ENCODE assay signal across 1 cellular context in the genomic region with DNA sequence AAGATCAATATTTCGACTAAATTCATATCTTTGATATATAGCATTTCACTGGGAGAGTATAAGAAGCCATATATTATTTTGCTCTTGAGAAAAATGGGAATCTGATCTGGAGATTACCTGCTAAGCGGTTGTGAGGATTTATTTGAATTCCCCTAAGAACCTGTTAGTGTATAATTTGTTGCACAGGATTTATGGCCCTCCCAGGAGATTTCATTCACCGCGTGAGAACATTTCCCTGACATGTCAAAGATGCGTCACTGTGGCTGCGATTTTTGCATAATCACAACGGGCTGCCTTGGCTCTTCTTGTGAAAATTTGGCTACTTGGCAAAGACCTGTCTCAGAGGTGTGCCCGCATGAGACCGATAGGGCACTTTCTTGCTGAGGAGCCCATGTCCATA.
A peak's percentile ranks its signal among the peaks of the same experiment; 100 is the strongest.
TF ChIP-seq lines count a peak whose summit lies in the region.

No MANE protein-coding gene starts in this region.

TF ChIP-seq in HEK293, 187 proteins besides CTCF, POLR2A, EP300 and RAD21 (continued from another document and continues in another):
- TF ChIP-seq, protein P1, sequence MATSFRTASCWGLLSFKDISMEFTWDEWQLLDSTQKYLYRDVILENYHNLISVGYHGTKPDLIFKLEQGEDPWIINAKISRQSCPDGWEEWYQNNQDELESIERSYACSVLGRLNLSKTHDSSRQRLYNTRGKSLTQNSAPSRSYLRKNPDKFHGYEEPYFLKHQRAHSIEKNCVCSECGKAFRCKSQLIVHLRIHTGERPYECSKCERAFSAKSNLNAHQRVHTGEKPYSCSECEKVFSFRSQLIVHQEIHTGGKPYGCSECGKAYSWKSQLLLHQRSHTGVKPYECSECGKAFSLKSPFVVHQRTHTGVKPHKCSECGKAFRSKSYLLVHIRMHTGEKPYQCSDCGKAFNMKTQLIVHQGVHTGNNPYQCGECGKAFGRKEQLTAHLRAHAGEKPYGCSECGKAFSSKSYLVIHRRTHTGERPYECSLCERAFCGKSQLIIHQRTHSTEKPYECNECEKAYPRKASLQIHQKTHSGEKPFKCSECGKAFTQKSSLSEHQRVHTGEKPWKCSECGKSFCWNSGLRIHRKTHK (tag by site-specific recombination; IDR thresholded peaks at IDR 0.05) = no peak
- TF ChIP-seq, protein P2, sequence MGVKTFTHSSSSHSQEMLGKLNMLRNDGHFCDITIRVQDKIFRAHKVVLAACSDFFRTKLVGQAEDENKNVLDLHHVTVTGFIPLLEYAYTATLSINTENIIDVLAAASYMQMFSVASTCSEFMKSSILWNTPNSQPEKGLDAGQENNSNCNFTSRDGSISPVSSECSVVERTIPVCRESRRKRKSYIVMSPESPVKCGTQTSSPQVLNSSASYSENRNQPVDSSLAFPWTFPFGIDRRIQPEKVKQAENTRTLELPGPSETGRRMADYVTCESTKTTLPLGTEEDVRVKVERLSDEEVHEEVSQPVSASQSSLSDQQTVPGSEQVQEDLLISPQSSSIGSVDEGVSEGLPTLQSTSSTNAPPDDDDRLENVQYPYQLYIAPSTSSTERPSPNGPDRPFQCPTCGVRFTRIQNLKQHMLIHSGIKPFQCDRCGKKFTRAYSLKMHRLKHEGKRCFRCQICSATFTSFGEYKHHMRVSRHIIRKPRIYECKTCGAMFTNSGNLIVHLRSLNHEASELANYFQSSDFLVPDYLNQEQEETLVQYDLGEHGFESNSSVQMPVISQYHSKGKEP (tag by site-specific recombination; IDR thresholded peaks at IDR 0.05) = peak; percentile 90
- TF ChIP-seq ZNF184 (tag by site-specific recombination; IDR thresholded peaks at IDR 0.05) = peak; percentile 71; the same call in 1 of the 2 replicates
- no peak for TF ChIP-seq ZFP41 (tag by site-specific recombination; IDR thresholded peaks at IDR 0.05; ENCODE audit: borderline replicate concordance)
- TF ChIP-seq, protein P3, sequence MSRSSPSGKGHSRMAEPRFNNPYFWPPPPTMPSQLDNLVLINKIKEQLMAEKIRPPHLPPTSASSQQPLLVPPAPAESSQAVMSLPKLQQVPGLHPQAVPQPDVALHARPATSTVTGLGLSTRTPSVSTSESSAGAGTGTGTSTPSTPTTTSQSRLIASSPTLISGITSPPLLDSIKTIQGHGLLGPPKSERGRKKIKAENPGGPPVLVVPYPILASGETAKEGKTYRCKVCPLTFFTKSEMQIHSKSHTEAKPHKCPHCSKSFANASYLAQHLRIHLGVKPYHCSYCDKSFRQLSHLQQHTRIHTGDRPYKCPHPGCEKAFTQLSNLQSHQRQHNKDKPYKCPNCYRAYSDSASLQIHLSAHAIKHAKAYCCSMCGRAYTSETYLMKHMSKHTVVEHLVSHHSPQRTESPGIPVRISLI (tag by site-specific recombination; IDR thresholded peaks at IDR 0.05) = no peak
- TF ChIP-seq ZNF416 (tag by site-specific recombination; IDR thresholded peaks at IDR 0.05) = no peak
- peak; percentile 48 for TF ChIP-seq ZIC2 (tag by site-specific recombination; IDR thresholded peaks at IDR 0.05)
- TF ChIP-seq ZNF544 (tag by site-specific recombination; IDR thresholded peaks at IDR 0.05) = no peak
- no peak for TF ChIP-seq ZNF768 (tag by site-specific recombination; IDR thresholded peaks at IDR 0.05)
- TF ChIP-seq ZNF19 (tag by site-specific recombination; IDR thresholded peaks at IDR 0.05; ENCODE audit: low read depth) = no peak
- no peak for TF ChIP-seq ZNF530 (tag by site-specific recombination; IDR thresholded peaks at IDR 0.05; ENCODE audit: low read depth)
- TF ChIP-seq ZNF561 (tag by site-specific recombination; IDR thresholded peaks at IDR 0.05; ENCODE audit: borderline replicate concordance) = peak; percentile 44; the same call in 1 of the 2 replicates
- TF ChIP-seq ZNF121 (tag by site-specific recombination; IDR thresholded peaks at IDR 0.05) = no peak
- TF ChIP-seq ZNF274 (IDR thresholded peaks at IDR 0.05; ENCODE audit: low read length) = no peak
- TF ChIP-seq ZNF274 (tag by site-specific recombination; IDR thresholded peaks at IDR 0.05; ENCODE audit: borderline replicate concordance) = no peak
- no peak for TF ChIP-seq ZNF341 (tag by site-specific recombination; IDR thresholded peaks at IDR 0.05; ENCODE audit: low read depth)
- no peak for TF ChIP-seq HOXD13 (CRISPR knock-in tag; IDR thresholded peaks at IDR 0.05; ENCODE audit: borderline replicate concordance)
- no peak for TF ChIP-seq ZNF140 (tag by site-specific recombination; IDR thresholded peaks at IDR 0.05)
- TF ChIP-seq ZNF133 (tag by site-specific recombination; IDR thresholded peaks at IDR 0.05) = no peak
- TF ChIP-seq ZNF239 (tag by site-specific recombination; IDR thresholded peaks at IDR 0.05) = no peak
- TF ChIP-seq, protein P4, sequence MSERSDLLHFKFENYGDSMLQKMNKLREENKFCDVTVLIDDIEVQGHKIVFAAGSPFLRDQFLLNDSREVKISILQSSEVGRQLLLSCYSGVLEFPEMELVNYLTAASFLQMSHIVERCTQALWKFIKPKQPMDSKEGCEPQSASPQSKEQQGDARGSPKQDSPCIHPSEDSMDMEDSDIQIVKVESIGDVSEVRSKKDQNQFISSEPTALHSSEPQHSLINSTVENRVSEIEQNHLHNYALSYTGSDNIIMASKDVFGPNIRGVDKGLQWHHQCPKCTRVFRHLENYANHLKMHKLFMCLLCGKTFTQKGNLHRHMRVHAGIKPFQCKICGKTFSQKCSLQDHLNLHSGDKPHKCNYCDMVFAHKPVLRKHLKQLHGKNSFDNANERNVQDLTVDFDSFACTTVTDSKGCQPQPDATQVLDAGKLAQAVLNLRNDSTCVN (tag by site-specific recombination; optimal IDR thresholded peaks at IDR 0.05) = no peak
- TF ChIP-seq ZNF830 (tag by site-specific recombination; IDR thresholded peaks at IDR 0.05; ENCODE audit: low read depth) = no peak
- no peak for TF ChIP-seq ZBTB7A (tag by site-specific recombination; IDR thresholded peaks at IDR 0.05; ENCODE audit: low read depth)
- TF ChIP-seq ZNF426 (tag by site-specific recombination; IDR thresholded peaks at IDR 0.05) = no peak
- TF ChIP-seq GLIS1 (tag by site-specific recombination; IDR thresholded peaks at IDR 0.05) = peak; percentile 80
- TF ChIP-seq, protein P5, sequence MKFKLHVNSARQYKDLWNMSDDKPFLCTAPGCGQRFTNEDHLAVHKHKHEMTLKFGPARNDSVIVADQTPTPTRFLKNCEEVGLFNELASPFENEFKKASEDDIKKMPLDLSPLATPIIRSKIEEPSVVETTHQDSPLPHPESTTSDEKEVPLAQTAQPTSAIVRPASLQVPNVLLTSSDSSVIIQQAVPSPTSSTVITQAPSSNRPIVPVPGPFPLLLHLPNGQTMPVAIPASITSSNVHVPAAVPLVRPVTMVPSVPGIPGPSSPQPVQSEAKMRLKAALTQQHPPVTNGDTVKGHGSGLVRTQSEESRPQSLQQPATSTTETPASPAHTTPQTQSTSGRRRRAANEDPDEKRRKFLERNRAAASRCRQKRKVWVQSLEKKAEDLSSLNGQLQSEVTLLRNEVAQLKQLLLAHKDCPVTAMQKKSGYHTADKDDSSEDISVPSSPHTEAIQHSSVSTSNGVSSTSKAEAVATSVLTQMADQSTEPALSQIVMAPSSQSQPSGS (tag by site-specific recombination; IDR thresholded peaks at IDR 0.05; ENCODE audit: low read depth) = 0 out of 2 replicates have a peak, but pooled peaks have one; percentile 40
- TF ChIP-seq, protein P6, sequence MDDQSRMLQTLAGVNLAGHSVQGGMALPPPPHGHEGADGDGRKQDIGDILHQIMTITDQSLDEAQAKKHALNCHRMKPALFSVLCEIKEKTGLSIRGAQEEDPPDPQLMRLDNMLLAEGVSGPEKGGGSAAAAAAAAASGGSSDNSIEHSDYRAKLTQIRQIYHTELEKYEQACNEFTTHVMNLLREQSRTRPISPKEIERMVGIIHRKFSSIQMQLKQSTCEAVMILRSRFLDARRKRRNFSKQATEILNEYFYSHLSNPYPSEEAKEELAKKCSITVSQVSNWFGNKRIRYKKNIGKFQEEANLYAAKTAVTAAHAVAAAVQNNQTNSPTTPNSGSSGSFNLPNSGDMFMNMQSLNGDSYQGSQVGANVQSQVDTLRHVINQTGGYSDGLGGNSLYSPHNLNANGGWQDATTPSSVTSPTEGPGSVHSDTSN (CRISPR knock-in tag; IDR thresholded peaks at IDR 0.05) = no peak
- no peak for TF ChIP-seq ZNF324 (tag by site-specific recombination; IDR thresholded peaks at IDR 0.05)
- peak; percentile 74 for TF ChIP-seq KLF8 (tag by site-specific recombination; IDR thresholded peaks at IDR 0.05)
- TF ChIP-seq ZNF157 (tag by site-specific recombination; IDR thresholded peaks at IDR 0.05) = no peak
- TF ChIP-seq ZNF37A (tag by site-specific recombination; IDR thresholded peaks at IDR 0.05) = no peak
- TF ChIP-seq ZNF510 (tag by site-specific recombination; IDR thresholded peaks at IDR 0.05; ENCODE audit: insufficient replicate concordance) = no peak
- no peak for TF ChIP-seq SP3 (tag by site-specific recombination; IDR thresholded peaks at IDR 0.05)
- no peak for TF ChIP-seq ZNF169 (tag by site-specific recombination; IDR thresholded peaks at IDR 0.05)
- TF ChIP-seq ZNF623 (tag by site-specific recombination; IDR thresholded peaks at IDR 0.05) = no peak
- no peak for TF ChIP-seq ZNF211 (tag by site-specific recombination; IDR thresholded peaks at IDR 0.05; ENCODE audit: low read depth)
- TF ChIP-seq ZNF629 (tag by site-specific recombination; IDR thresholded peaks at IDR 0.05) = peak; percentile 88
- TF ChIP-seq ZNF132 (tag by site-specific recombination; IDR thresholded peaks at IDR 0.05; ENCODE audit: borderline replicate concordance) = no peak
- peak; percentile 7; the same call in 1 of the 2 replicates for TF ChIP-seq ZNF654 (tag by site-specific recombination; IDR thresholded peaks at IDR 0.05; ENCODE audit: low read depth)
- TF ChIP-seq ZNF596 (tag by site-specific recombination; IDR thresholded peaks at IDR 0.05) = 0 out of 2 replicates have a peak, but pooled peaks have one; percentile 28
- no peak for TF ChIP-seq ZBTB21 (tag by site-specific recombination; IDR thresholded peaks at IDR 0.05)
- TF ChIP-seq ZNF660 (tag by site-specific recombination; IDR thresholded peaks at IDR 0.05) = no peak
- TF ChIP-seq ZNF610 (tag by site-specific recombination; IDR thresholded peaks at IDR 0.05; ENCODE audit: borderline replicate concordance) = no peak
- no peak for TF ChIP-seq ZNF473 (tag by site-specific recombination; IDR thresholded peaks at IDR 0.05)
- TF ChIP-seq, protein P7, sequence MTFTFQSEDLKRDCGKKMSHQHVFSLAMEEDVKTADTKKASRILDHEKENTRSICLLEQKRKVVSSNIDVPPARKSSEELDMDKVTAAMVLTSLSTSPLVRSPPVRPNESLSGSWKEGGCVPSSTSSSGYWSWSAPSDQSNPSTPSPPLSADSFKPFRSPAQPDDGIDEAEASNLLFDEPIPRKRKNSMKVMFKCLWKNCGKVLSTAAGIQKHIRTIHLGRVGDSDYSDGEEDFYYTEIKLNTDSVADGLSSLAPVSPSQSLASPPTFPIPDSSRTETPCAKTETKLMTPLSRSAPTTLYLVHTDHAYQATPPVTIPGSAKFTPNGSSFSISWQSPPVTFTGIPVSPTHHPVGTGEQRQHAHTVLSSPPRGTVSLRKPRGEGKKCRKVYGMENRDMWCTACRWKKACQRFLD (tag by site-specific recombination; IDR thresholded peaks at IDR 0.05) = no peak
- no peak for TF ChIP-seq ZSCAN30 (tag by site-specific recombination; IDR thresholded peaks at IDR 0.05)
- TF ChIP-seq ZSCAN23 (tag by site-specific recombination; IDR thresholded peaks at IDR 0.05) = no peak
- no peak for TF ChIP-seq ZNF521 (tag by site-specific recombination; IDR thresholded peaks at IDR 0.05)
- 0 out of 2 replicates have a peak, but pooled peaks have one; percentile 49 for TF ChIP-seq TCF7L2 (IDR thresholded peaks at IDR 0.05; ENCODE audit: borderline replicate concordance, low read depth, low read length)
- TF ChIP-seq ZNF626 (tag by site-specific recombination; IDR thresholded peaks at IDR 0.05) = no peak
- no peak for TF ChIP-seq ZNF138 (tag by site-specific recombination; IDR thresholded peaks at IDR 0.05; ENCODE audit: borderline replicate concordance)
- TF ChIP-seq ZNF223 (tag by site-specific recombination; IDR thresholded peaks at IDR 0.05) = no peak
- TF ChIP-seq ZNF785 (tag by site-specific recombination; IDR thresholded peaks at IDR 0.05) = no peak
- TF ChIP-seq OSR2 (tag by site-specific recombination; IDR thresholded peaks at IDR 0.05) = peak; percentile 75
- TF ChIP-seq ZNF423 (tag by site-specific recombination; IDR thresholded peaks at IDR 0.05) = 0 out of 2 replicates have a peak, but pooled peaks have one; percentile 13
- TF ChIP-seq ZBTB48 (tag by site-specific recombination; IDR thresholded peaks at IDR 0.05) = no peak
- TF ChIP-seq SCRT1 (tag by site-specific recombination; IDR thresholded peaks at IDR 0.05; ENCODE audit: borderline replicate concordance) = peak; percentile 78; the same call in 1 of the 2 replicates
- no peak for TF ChIP-seq ZFP69B (tag by site-specific recombination; IDR thresholded peaks at IDR 0.05)
- peak; percentile 68; the same call in 1 of the 2 replicates for TF ChIP-seq MZF1 (tag by site-specific recombination; IDR thresholded peaks at IDR 0.05; ENCODE audit: borderline replicate concordance)
- no peak for TF ChIP-seq ZNF707 (tag by site-specific recombination; IDR thresholded peaks at IDR 0.05)
- no peak for TF ChIP-seq ZNF555 (tag by site-specific recombination; conservative IDR thresholded peaks at IDR 0.05)
- no peak for TF ChIP-seq KLF16 (tag by site-specific recombination; IDR thresholded peaks at IDR 0.05)
- no peak for TF ChIP-seq ZNF501 (tag by site-specific recombination; IDR thresholded peaks at IDR 0.05)
- TF ChIP-seq ZNF23 (tag by site-specific recombination; IDR thresholded peaks at IDR 0.05; ENCODE audit: borderline replicate concordance) = no peak
- 0 out of 2 replicates have a peak, but pooled peaks have one; percentile 34 for TF ChIP-seq ZNF10 (tag by site-specific recombination; IDR thresholded peaks at IDR 0.05)
- no peak for TF ChIP-seq ZNF549 (tag by site-specific recombination; IDR thresholded peaks at IDR 0.05)
- TF ChIP-seq ZXDB (tag by site-specific recombination; IDR thresholded peaks at IDR 0.05) = no peak
- TF ChIP-seq OVOL3 (tag by site-specific recombination; IDR thresholded peaks at IDR 0.05) = 0 out of 2 replicates have a peak, but pooled peaks have one; percentile 46
- TF ChIP-seq ZNF2 (tag by site-specific recombination; IDR thresholded peaks at IDR 0.05) = no peak
- 0 out of 2 replicates have a peak, but pooled peaks have one; percentile 25 for TF ChIP-seq ZBTB8A (tag by site-specific recombination; IDR thresholded peaks at IDR 0.05)
- TF ChIP-seq SETDB1 (IDR thresholded peaks at IDR 0.05; ENCODE audit: insufficient read length, low read length) = no peak
- TF ChIP-seq ZNF354C (tag by site-specific recombination; IDR thresholded peaks at IDR 0.05; ENCODE audit: borderline replicate concordance, low read depth) = no peak
- no peak for TF ChIP-seq MEIS1 (CRISPR knock-in tag; IDR thresholded peaks at IDR 0.05; ENCODE audit: borderline replicate concordance)
